ENCODE assay signal across 13 cellular contexts in the genomic region with DNA sequence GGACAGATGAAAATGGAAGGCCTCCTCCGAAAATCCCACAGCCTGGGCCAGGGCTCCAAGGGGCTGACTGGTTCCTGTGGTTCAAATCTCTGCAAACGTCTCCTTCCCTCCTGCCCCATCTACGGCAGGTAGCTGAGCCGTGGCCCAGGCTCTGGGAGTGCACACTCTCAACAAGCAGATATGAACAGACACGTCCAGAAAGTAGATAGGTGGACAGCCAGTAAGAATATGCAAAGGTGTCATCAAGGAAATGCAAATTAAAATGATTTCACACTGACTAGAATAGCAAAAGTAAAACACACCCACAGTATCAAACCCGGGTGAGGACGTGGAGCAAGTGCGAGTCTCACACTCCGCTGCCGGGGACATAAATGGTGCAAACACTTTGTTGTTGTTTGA.
DNase-seq lines count a peak whose midpoint lies in the region; ATAC-seq, FAIRE-seq and TF ChIP-seq lines count a peak whose summit lies in the region.
"Had no signal": no experiment of that assay in that cellular context is flagged by ENCODE, and none has a peak within 500 bp of the region (broad histone marks: within the 10 kb centered on the region; RNA-seq: fewer than 3 reads in every experiment).

No MANE protein-coding gene starts in this region.

- TF ChIP-seq POLR2A in body of pancreas (IDR thresholded peaks at IDR 0.05) (no peak), sigmoid colon (IDR thresholded peaks at IDR 0.05) (no peak)

- H3K36me3 Mint-ChIP-seq in Calu3 (ENCODE audit: insufficient read depth, unreplicated experiment), result no peaks in the 10 kb centered on the region

- H3K9ac ChIP-seq in BLaER1 treated with 17β-estradiol and CSF1 and Interleukin-3, amounts not matched to agents 10 nM and 100 nM, result peak overlapping the region in 3 of 11 experiments; percentile 3 to 33 (median 14); a peak in 2 of 22 replicates
- H3K9ac ChIP-seq in keratinocyte (ENCODE audit: control insufficient read depth, extremely low read depth, insufficient read depth, low read length), result peak overlapping the region; percentile 70
- H3K9ac ChIP-seq: KMS-11 had no signal

- peaks cover 58 to 89% (median 85%) of the 10 kb centered on the region in 10 experiments for H3K4me1 ChIP-seq in BLaER1 treated with 17β-estradiol and CSF1 and Interleukin-3, amounts not matched to agents 10 nM and 100 nM
- peaks cover 72% of the 10 kb centered on the region for H3K4me1 ChIP-seq in body of pancreas
- H3K4me1 ChIP-seq in keratinocyte (ENCODE audit: control insufficient read depth, extremely low read depth, insufficient read depth, low read length), result peaks cover 44% of the 10 kb centered on the region
- peaks cover 0 to 76% (median 67%) of the 10 kb centered on the region in 4 donors for H3K4me1 ChIP-seq in sigmoid colon

- ATAC-seq in body of pancreas, result no peak
- ATAC-seq: activated T-cell treated with anti-CD3 and anti-CD28 coated beads, Interleukin-2, amount 50 U/mL, for 72 hours had no signal

- H2AFZ ChIP-seq in keratinocyte (ENCODE audit: control insufficient read depth, low read length), result no peak overlapping the region

- 58 to 62% methylated on average over 10 of the region's 10 CpGs for WGBS in body of pancreas, 2 donors
- 84 to 87% methylated on average over 10 of the region's 10 CpGs for WGBS in sigmoid colon, 2 donors

- no peaks in the 10 kb centered on the region for H3K27me3 ChIP-seq in BLaER1 treated with 17β-estradiol and CSF1 and Interleukin-3, amounts not matched to agents 10 nM and 100 nM
- no peaks in the 10 kb centered on the region for H3K27me3 ChIP-seq in body of pancreas
- H3K27me3 ChIP-seq in keratinocyte (ENCODE audit: control insufficient read depth, extremely low read depth, insufficient read depth, low read length), result no peaks in the 10 kb centered on the region
- no peaks in the 10 kb centered on the region for H3K27me3 ChIP-seq in sigmoid colon

- no peaks in the 10 kb centered on the region for H3K9me3 ChIP-seq in BLaER1 treated with 17β-estradiol and CSF1 and Interleukin-3, amounts not matched to agents 10 nM and 100 nM (replicated peaks in 1 of 11)
- H3K9me3 ChIP-seq in body of pancreas, result no peaks in the 10 kb centered on the region
- H3K9me3 ChIP-seq in keratinocyte (ENCODE audit: control insufficient read depth, low read depth, low read length), result no peaks in the 10 kb centered on the region
- H3K9me3 ChIP-seq in sigmoid colon, result no peaks in the 10 kb centered on the region

- peak overlapping the region in 8 of 11 experiments; percentile 14 to 69 (median 48); a peak in 9 of 22 replicates for H3K27ac ChIP-seq in BLaER1 treated with 17β-estradiol and CSF1 and Interleukin-3, amounts not matched to agents 10 nM and 100 nM
- H3K27ac ChIP-seq in body of pancreas (peak overlapping the region; percentile 40 to 88 (median 86)), keratinocyte (ENCODE audit: control insufficient read depth, insufficient read depth, low read length) (peak overlapping the region; percentile 91), sigmoid colon (peak overlapping the region; percentile 80 to 90 (median 87))
- H3K27ac ChIP-seq: KMS-11 had no signal

- H3K9me3 Mint-ChIP-seq in Calu3 (ENCODE audit: low read depth, unreplicated experiment), result no peaks in the 10 kb centered on the region
- H3K9me3 Mint-ChIP-seq: activated T-cell treated with anti-CD3 and anti-CD28 coated beads, Interleukin-2, amount 50 U/mL, for 72 hours had no signal

- dilution Hi-C loops in keratinocyte (cut with MboI; ENCODE audit: extremely low pct_ligation_motif_present, low sequenced_read_pairs), result no loop called here

- CTCF ChIA-PET in Calu3 (lab: Charles Lee), result interaction anchor here (0.7 kb wide), 1 partner anchor 300 kb away, joined by 5 read pairs; no protein-coding TSS in a partner anchor

- peak overlapping the region; percentile 38 to 91 (median 64); a peak in 21 of 22 replicates for H3K4me2 ChIP-seq in BLaER1 treated with 17β-estradiol and CSF1 and Interleukin-3, amounts not matched to agents 10 nM and 100 nM
- H3K4me2 ChIP-seq in keratinocyte (ENCODE audit: control insufficient read depth, extremely low read depth, insufficient read depth, low read depth, low read length), result peak overlapping the region; percentile 94
- H3K4me2 ChIP-seq: KMS-11 had no signal

- peaks cover 67% of the 10 kb centered on the region for H3K79me2 ChIP-seq in keratinocyte (ENCODE audit: control insufficient read depth, insufficient read depth, low read length)

- no peak overlapping the region for H3K4me3 ChIP-seq in BLaER1 treated with 17β-estradiol and CSF1 and Interleukin-3, amounts not matched to agents 10 nM and 100 nM
- H3K4me3 ChIP-seq in body of pancreas (no peak overlapping the region), keratinocyte (ENCODE audit: control insufficient read depth in 2 of 3, extremely low read depth in 1 of 3, insufficient read depth in 2 of 3, low read depth in 1 of 3, low read length in 3 of 3) (no peak overlapping the region), sigmoid colon (no peak overlapping the region)

- BruUV-seq in Calu3 (replicated peaks; lab: Mats Ljungman, UMichigan), result no TSS peak

- peaks cover 0 to under 1% (median 0%) of the 10 kb centered on the region in 11 experiments; a peak in 2 of 22 replicates for H3K36me3 ChIP-seq in BLaER1 treated with 17β-estradiol and CSF1 and Interleukin-3, amounts not matched to agents 10 nM and 100 nM
- H3K36me3 ChIP-seq in body of pancreas (replicated peaks in 1 of 2; ENCODE audit: insufficient read depth in 1 of 2, low read depth in 2 of 2) (no peaks in the 10 kb centered on the region), keratinocyte (ENCODE audit: control insufficient read depth in 2 of 2, extremely low read depth in 1 of 2, insufficient read depth in 2 of 2, low read length in 2 of 2) (peaks cover 2 to 4% of the 10 kb centered on the region in 2 experiments), sigmoid colon (no peaks in the 10 kb centered on the region)

- no peak for TF ChIP-seq CTCF in body of pancreas (IDR thresholded peaks at IDR 0.05)
- TF ChIP-seq CTCF in keratinocyte (optimal IDR thresholded peaks at IDR 0.05 in 1 of 3, IDR thresholded peaks at IDR 0.05 in 1 of 3, conservative IDR thresholded peaks at IDR 0.05 in 1 of 3; ENCODE audit: extremely low read depth in 1 of 3, insufficient read depth in 2 of 3, low read length in 3 of 3), result no peak
- no peak for TF ChIP-seq CTCF in sigmoid colon (IDR thresholded peaks at IDR 0.05)
- no peak for TF ChIP-seq CTCF in Calu3 (IDR thresholded peaks at IDR 0.05; ENCODE audit: unreplicated experiment)

- H3K4me3 Mint-ChIP-seq in Calu3 (ENCODE audit: low read depth, unreplicated experiment), result no peak overlapping the region
- H3K4me3 Mint-ChIP-seq: activated T-cell treated with anti-CD3 and anti-CD28 coated beads, Interleukin-2, amount 50 U/mL, for 72 hours had no signal

- no peaks in the 10 kb centered on the region for H3K9me1 ChIP-seq in keratinocyte (ENCODE audit: control insufficient read depth, extremely low read depth, insufficient read depth, low read length)

- DNase-seq in body of pancreas (no peak), keratinocyte (ENCODE audit: low read depth, low spot score) (no peak), sigmoid colon (no peak), 8988T (no peak), EL (no peak), Calu3 (no peak)
- DNase-seq in effector CD4-positive, alpha-beta T cell, result no peak
- DNase-seq: activated T-cell treated with anti-CD3 and anti-CD28 coated beads, Interleukin-2, amount 50 U/mL, for 72 hours; NCI-H2029; occipital lobe had no signal

- FAIRE-seq in keratinocyte (lab: Jason Lieb, UNC), result peak; percentile 80
- FAIRE-seq: GM12892 had no signal

- H3K27me3 Mint-ChIP-seq in Calu3 (ENCODE audit: unreplicated experiment), result no peaks in the 10 kb centered on the region

- no peaks in the 10 kb centered on the region for H3K4me1 Mint-ChIP-seq in Calu3 (ENCODE audit: low read depth, unreplicated experiment)

- H4K20me1 ChIP-seq in BLaER1 treated with 17β-estradiol and CSF1 and Interleukin-3, amounts not matched to agents 10 nM and 100 nM, result peaks cover 0 to 47% (median 0%) of the 10 kb centered on the region in 11 experiments; a peak in 5 of 22 replicates
- no peaks in the 10 kb centered on the region for H4K20me1 ChIP-seq in keratinocyte (ENCODE audit: control insufficient read depth, extremely low read depth, insufficient read depth, low read length)

- intact Hi-C loops in body of pancreas (cut with DNase I) (no loop called here), sigmoid colon (cut with DNase I) (loop anchor here (5.0 kb wide), 1 partner anchor 91 kb away; no protein-coding TSS in a partner anchor), Calu3 (cut with micrococcal nuclease; ENCODE audit: unreplicated experiment) (no loop called here)

- no peak overlapping the region for H3K27ac Mint-ChIP-seq in Calu3 (ENCODE audit: unreplicated experiment)
- H3K27ac Mint-ChIP-seq: activated T-cell treated with anti-CD3 and anti-CD28 coated beads, Interleukin-2, amount 50 U/mL, for 72 hours had no signal

- TF ChIP-seq EP300 in sigmoid colon (IDR thresholded peaks at IDR 0.05), result no peak
